8 cellular contexts compared by ENCODE assay signal in genomic region chr10:21173433-21173963, GRCh38.
A peak's percentile ranks its signal among the peaks of the same experiment; 100 is the strongest.
DNase-seq lines count a peak whose midpoint lies in the region; ATAC-seq and TF ChIP-seq lines count a peak whose summit lies in the region.
"Had no signal": no experiment of that assay in that cellular context is flagged by ENCODE, and none has a peak within 500 bp of the region (broad histone marks: within the 10 kb centered on the region; RNA-seq: fewer than 3 reads in every experiment).

No MANE protein-coding gene starts in this region.

- no peaks in the 10 kb centered on the region for H3K36me3 Mint-ChIP-seq in activated naive CD8-positive, alpha-beta T cell
- no peaks in the 10 kb centered on the region for H3K36me3 Mint-ChIP-seq in stimulated activated memory B cell treated with anti-CD40 and anti-IgM and Interleukin-4, amounts not matched to agents 10 μg/mL and 1 μg/mL and 100 μg/mL, for 72 hours
- no peaks in the 10 kb centered on the region for H3K36me3 Mint-ChIP-seq in HFFc6 (ENCODE audit: low read depth)

- DNase-seq in iPS DF 6.9 (ENCODE audit: low read depth, low spot score) (no peak), HFFc6 (no peak), NCI-H128 (lab: John Stamatoyannopoulos, UW; ENCODE audit: unreplicated experiment) (no peak), NCI-H2227 (lab: John Stamatoyannopoulos, UW; ENCODE audit: unreplicated experiment) (no peak)

- TF ChIP-seq CTCF in HFFc6 (IDR thresholded peaks at IDR 0.05) = no peak

- H3K9me3 ChIP-seq in iPS DF 6.9 (ENCODE audit: control insufficient read depth, insufficient read depth, low read length) = no peaks in the 10 kb centered on the region

- peak; percentile 12 for ATAC-seq in HG02642 (IDR thresholded peaks at IDR 0.05; ENCODE audit: poor library complexity, unreplicated experiment)
- ATAC-seq in stimulated activated memory B cell treated with anti-CD40 and anti-IgM and Interleukin-4, amounts not matched to agents 10 μg/mL and 1 μg/mL and 100 μg/mL, for 72 hours = no peak

- WGBS in iPS DF 6.9 (ENCODE audit: insufficient coverage, insufficient read length) = no CpG with 5 or more reads among the region's 60 CpGs

- peak overlapping the region; percentile 75 for H3K4me3 Mint-ChIP-seq in activated naive CD8-positive, alpha-beta T cell
- H3K4me3 Mint-ChIP-seq in stimulated activated memory B cell treated with anti-CD40 and anti-IgM and Interleukin-4, amounts not matched to agents 10 μg/mL and 1 μg/mL and 100 μg/mL, for 72 hours = peak overlapping the region; percentile 23
- H3K4me3 Mint-ChIP-seq in HFFc6 = no peak overlapping the region
- H3K4me3 Mint-ChIP-seq: dendritic cell treated with granulocyte-macrophage colony-stimulating factor and Interleukin-4, amounts not matched to agents 40 ng/mL and 50 ng/mL, for 4 days had no signal

- no peak overlapping the region for H3K27ac ChIP-seq in iPS DF 6.9 (ENCODE audit: low read length)

- no peaks in the 10 kb centered on the region for H3K36me3 ChIP-seq in iPS DF 6.9 (ENCODE audit: control insufficient read depth, insufficient read depth, low read length)

- H3K9me3 Mint-ChIP-seq in activated naive CD8-positive, alpha-beta T cell (ENCODE audit: low read depth) = no peaks in the 10 kb centered on the region
- no peaks in the 10 kb centered on the region for H3K9me3 Mint-ChIP-seq in stimulated activated memory B cell treated with anti-CD40 and anti-IgM and Interleukin-4, amounts not matched to agents 10 μg/mL and 1 μg/mL and 100 μg/mL, for 72 hours
- no peaks in the 10 kb centered on the region for H3K9me3 Mint-ChIP-seq in HFFc6
- H3K9me3 Mint-ChIP-seq: dendritic cell treated with granulocyte-macrophage colony-stimulating factor and Interleukin-4, amounts not matched to agents 40 ng/mL and 50 ng/mL, for 4 days had no signal

- peaks cover 16% of the 10 kb centered on the region for H3K4me1 Mint-ChIP-seq in activated naive CD8-positive, alpha-beta T cell (ENCODE audit: low read depth)
- no peaks in the 10 kb centered on the region for H3K4me1 Mint-ChIP-seq in stimulated activated memory B cell treated with anti-CD40 and anti-IgM and Interleukin-4, amounts not matched to agents 10 μg/mL and 1 μg/mL and 100 μg/mL, for 72 hours
- H3K4me1 Mint-ChIP-seq in HFFc6 (ENCODE audit: low read depth) = no peaks in the 10 kb centered on the region

- peaks cover 2% of the 10 kb centered on the region; the same call in 1 of the 2 replicates for H3K27me3 ChIP-seq in iPS DF 6.9 (ENCODE audit: control insufficient read depth, insufficient read depth, low read length)

- H3K4me3 ChIP-seq in iPS DF 6.9 (ENCODE audit: low read length) = peak overlapping the region; percentile 43; the same call in 1 of the 2 replicates

- peaks cover 25% of the 10 kb centered on the region for H3K27me3 Mint-ChIP-seq in activated naive CD8-positive, alpha-beta T cell
- peaks cover 74% of the 10 kb centered on the region for H3K27me3 Mint-ChIP-seq in stimulated activated memory B cell treated with anti-CD40 and anti-IgM and Interleukin-4, amounts not matched to agents 10 μg/mL and 1 μg/mL and 100 μg/mL, for 72 hours
- H3K27me3 Mint-ChIP-seq in HFFc6 (ENCODE audit: insufficient read depth) = peaks cover 21% of the 10 kb centered on the region

- H3K27ac Mint-ChIP-seq in activated naive CD8-positive, alpha-beta T cell = no peak overlapping the region
- no peak overlapping the region for H3K27ac Mint-ChIP-seq in stimulated activated memory B cell treated with anti-CD40 and anti-IgM and Interleukin-4, amounts not matched to agents 10 μg/mL and 1 μg/mL and 100 μg/mL, for 72 hours
- no peak overlapping the region for H3K27ac Mint-ChIP-seq in HFFc6
- H3K27ac Mint-ChIP-seq: dendritic cell treated with granulocyte-macrophage colony-stimulating factor and Interleukin-4, amounts not matched to agents 40 ng/mL and 50 ng/mL, for 4 days had no signal

- peaks cover 2% of the 10 kb centered on the region; the same call in 1 of the 2 replicates for H3K4me1 ChIP-seq in iPS DF 6.9 (ENCODE audit: control insufficient read depth, insufficient read depth, low read length)
